In genomic region chr4:47068986-47069385, GRCh38 we compare ENCODE assay signal across 17 cellular contexts. TPM values are rescaled to one million over a fixed set of nuclear protein-coding genes. Genes with fewer than 3 reads are reported as not detected.
"Had no signal": no experiment of that assay in that cellular context is flagged by ENCODE, and none has a peak within 500 bp of the region (broad histone marks: within the 10 kb centered on the region; RNA-seq: fewer than 3 reads in every experiment).

No MANE protein-coding gene starts in this region.

- H3K4me1 ChIP-seq: lower lobe of right lung, upper lobe of right lung had no signal

- H3K36me3 ChIP-seq: lower lobe of right lung, upper lobe of right lung had no signal

- H3K9me3 ChIP-seq: lower lobe of right lung, upper lobe of right lung had no signal

- H3K27ac ChIP-seq: lower lobe of right lung, upper lobe of right lung had no signal

- H3K27me3 ChIP-seq: upper lobe of right lung had no signal

- DNase-seq: activated CD4-positive, alpha-beta memory T cell treated with anti-CD3 and anti-CD28 coated beads for 36 hours; activated CD4-positive, alpha-beta T cell treated with anti-CD3 and anti-CD28 coated beads for 36 hours; activated T-cell treated with anti-CD3 and anti-CD28 coated beads for 4 hours; amniotic stem cell; cerebellar nuclear complex; cortex of kidney; effector CD4-positive, alpha-beta T cell; foreskin fibroblast; left cardiac atrium; lower lobe of right lung; stimulated activated CD4-positive, alpha-beta T cell treated with anti-CD3 and anti-CD28 coated beads, Interleukin-4, amount 100 ng/mL, for 4 hours; stimulated activated naive B cell treated with anti-CD40 and anti-IgM and Interleukin-4, amounts not matched to agents 10 μg/mL and 1 μg/mL and 100 μg/mL, for 72 hours; upper lobe of right lung had no signal

- ATAC-seq: activated CD4-positive, alpha-beta T cell treated with anti-CD3 and anti-CD28 coated beads for 36 hours; left cardiac atrium; lower lobe of right lung; sciatic nerve; stimulated activated naive B cell treated with anti-CD40 and anti-IgM and Interleukin-4, amounts not matched to agents 10 μg/mL and 1 μg/mL and 100 μg/mL, for 72 hours; upper lobe of right lung; WTC11 had no signal

- H3K4me3 ChIP-seq: lower lobe of right lung, upper lobe of right lung had no signal

RNA-seq across cellular contexts. Expression of gene GABRB1, which starts 37.6 kb away (rescaled TPM):
- total RNA-seq: activated CD4-positive, alpha-beta memory T cell treated with anti-CD3 and anti-CD28 coated beads for 36 hours; activated CD4-positive, alpha-beta T cell treated with anti-CD3 and anti-CD28 coated beads for 36 hours; lower lobe of right lung; sciatic nerve; T-helper 2 cell treated with Interferon-gamma antibody and Interleukin-4, amounts not matched to agents 100 ng/mL and 5 ng/mL, for 36 hours; upper lobe of right lung had no signal
- polyA plus RNA-seq: esophagus had no signal
